Comparison of ENCODE assay signal across 8 cellular contexts in genomic region chr6:68638225-68638900, GRCh38. TPM values are rescaled to one million over a fixed set of nuclear protein-coding genes. Genes with fewer than 3 reads are reported as not detected.
DNase-seq lines count a peak whose midpoint lies in the region; ATAC-seq, FAIRE-seq and TF ChIP-seq lines count a peak whose summit lies in the region.

No MANE protein-coding gene starts in this region.

- no peaks in the 10 kb centered on the region for H3K36me3 ChIP-seq in colonic mucosa

- no peaks in the 10 kb centered on the region for H3K9me3 ChIP-seq in A549
- no peaks in the 10 kb centered on the region for H3K9me3 ChIP-seq in colonic mucosa

- FAIRE-seq in A549 (lab: Jason Lieb, UNC) = no peak

- CTCF ChIA-PET in A549 (lab: Yijun Ruan, JAX) = interaction anchor here (0.6 to 0.9 kb wide), 3 partner anchors 842 to 1469 kb away, joined by 3 read pairs; no protein-coding TSS in a partner anchor

- WGBS in A549 (ENCODE audit: missing lambda C conversion rate) = 19% methylated on average over 11 of the region's 11 CpGs

- DNase-seq in A549 (ENCODE audit: low read depth in 1 of 2, low spot score in 1 of 2) (peak; percentile 9 to 34), G401 (ENCODE audit: low spot score) (peak; percentile 80), NCI-H82 treated with DMSO at 0.1 percent for 48 hours (lab: John Stamatoyannopoulos, UW; ENCODE audit: unreplicated experiment) (peak; percentile 40), colonic mucosa (no peak), mucosa of gallbladder (ENCODE audit: low spot score) (peak; percentile 12)
- no peak for DNase-seq in activated CD8-positive, alpha-beta memory T cell treated with anti-CD3 and anti-CD28 coated beads for 24 hours

- H3K27ac ChIP-seq in A549 = no peak overlapping the region
- no peak overlapping the region for H3K27ac ChIP-seq in colonic mucosa

- POLR2A ChIA-PET in A549 (lab: Yijun Ruan, JAX) = no interaction called here

- TF ChIP-seq EP300 in A549 (IDR thresholded peaks at IDR 0.05) = no peak

- no peak overlapping the region for H3K4me3 ChIP-seq in A549
- H3K4me3 ChIP-seq in colonic mucosa = no peak overlapping the region

- TF ChIP-seq CTCF in A549 (IDR thresholded peaks at IDR 0.05) (peak; percentile 61), colonic mucosa (IDR thresholded peaks at IDR 0.05) (peak; percentile 79)

- in situ Hi-C loops in G401 (cut with HindIII; ENCODE audit: low sequenced_read_pairs) = no loop called here

- no peak overlapping the region for H3K4me2 ChIP-seq in A549

- peak; percentile 50 to 54; a peak in 4 of 5 replicates for TF ChIP-seq RAD21 in A549 (conservative IDR thresholded peaks at IDR 0.05 in 1 of 2, IDR thresholded peaks at IDR 0.05 in 1 of 2)

- peaks cover 7% of the 10 kb centered on the region for H3K27me3 ChIP-seq in colonic mucosa

- ATAC-seq in A549 = no peak
- no peak for ATAC-seq in HG02610 (IDR thresholded peaks at IDR 0.05; ENCODE audit: unreplicated experiment)
- ATAC-seq in HG02588 (IDR thresholded peaks at IDR 0.05; ENCODE audit: unreplicated experiment) = no peak

- intact Hi-C loops in colonic mucosa (cut with DNase I) = loop anchor here (10.0 kb wide), 1 partner anchor 326 kb away; no protein-coding TSS in a partner anchor

- TF ChIP-seq POLR2A in A549 (IDR thresholded peaks at IDR 0.05; ENCODE audit: low read length) = no peak

- no peak overlapping the region for H3K9ac ChIP-seq in colonic mucosa (ENCODE audit: low read depth in 2 of 2, low read length in 2 of 2)

- H3K4me1 ChIP-seq in A549 = no peaks in the 10 kb centered on the region
- no peaks in the 10 kb centered on the region for H3K4me1 ChIP-seq in colonic mucosa

TF ChIP-seq in A549, 52 proteins besides CTCF, POLR2A, EP300 and RAD21:
- no peak for TF ChIP-seq EHF (CRISPR knock-in tag; IDR thresholded peaks at IDR 0.05)
- no peak for TF ChIP-seq HOXB5 (CRISPR knock-in tag; IDR thresholded peaks at IDR 0.05)
- TF ChIP-seq NPAS2 (CRISPR knock-in tag; IDR thresholded peaks at IDR 0.05; ENCODE audit: borderline replicate concordance) = no peak
- TF ChIP-seq HOXB13 (CRISPR knock-in tag; IDR thresholded peaks at IDR 0.05; ENCODE audit: low read depth) = no peak
- no peak for TF ChIP-seq RFX5 (IDR thresholded peaks at IDR 0.05)
- no peak for TF ChIP-seq HES2 (IDR thresholded peaks at IDR 0.05)
- TF ChIP-seq ATOH8 (CRISPR knock-in tag; IDR thresholded peaks at IDR 0.05; ENCODE audit: low read depth) = no peak
- TF ChIP-seq CHD4 (IDR thresholded peaks at IDR 0.05; ENCODE audit: borderline replicate concordance) = no peak
- peak; percentile 42; the same call in 1 of the 3 replicates for TF ChIP-seq SMC3 (IDR thresholded peaks at IDR 0.05)

RNA-seq across cellular contexts. Expression of gene ADGRB3, which starts 3.3 kb away (rescaled TPM):
- polyA plus RNA-seq in A549 (2011; rRNA removed) (not detected in 2 replicates), A549 (2017; fragmentation: RNase III; extraction: RNeasy Plus Mini Kit Qiagen cat#74134 plus additional on column Dnase treatment) (not detected in 3 replicates)
- polyA plus RNA-seq in A549 (2012; cell fraction: cytosol; rRNA removed) = not detected in 2 replicates
- not detected in 2 replicates for polyA plus RNA-seq in A549 (2012; cell fraction: nucleus; rRNA removed)
- 0.33 TPM in 1 of 2 replicates, not detected in the other for polyA minus RNA-seq in A549 (2011; rRNA and poly(A)+ RNA removed)
- not detected in 2 replicates for total RNA-seq in G401 (2014; rRNA removed; shearing (Covaris generic))
- total RNA-seq in colonic mucosa (under 1 TPM; 0.42 to 0.98 TPM), mucosa of gallbladder (2.0 TPM)

Comparison
In these comparisons a context has a peak if more than half of its experiments do, and no peak if none do; other contexts are left out.
1. DNase-seq: peak in A549 (2 of 2), G401 (single experiment), NCI-H82 treated with DMSO at 0.1 percent for 48 hours (single experiment) and mucosa of gallbladder (single experiment); none in colonic mucosa (single experiment) and activated CD8-positive, alpha-beta memory T cell treated with anti-CD3 and anti-CD28 coated beads for 24 hours (single experiment).